25 cellular contexts compared by ENCODE assay signal in genomic region chr4:45954280-45954679, GRCh38.
A peak's percentile ranks its signal among the peaks of the same experiment; 100 is the strongest.
DNase-seq lines count a peak whose midpoint lies in the region; ATAC-seq, FAIRE-seq and TF ChIP-seq lines count a peak whose summit lies in the region.
"Had no signal": no experiment of that assay in that cellular context is flagged by ENCODE, and none has a peak within 500 bp of the region (broad histone marks: within the 10 kb centered on the region; RNA-seq: fewer than 3 reads in every experiment).

No MANE protein-coding gene starts in this region.

- intact Hi-C loops in left lung (cut with DNase I) = no loop called here
- intact Hi-C loops in mucosa of descending colon (cut with DNase I, micrococcal nuclease) = no loop called here
- intact Hi-C loops in HepG2 (cut with micrococcal nuclease; ENCODE audit: unreplicated experiment) = no loop called here

- no peak for TF ChIP-seq CTCF in GM23338 (conservative IDR thresholded peaks at IDR 0.05; ENCODE audit: low read depth in 2 of 2)
- no peak for TF ChIP-seq CTCF in left lung (IDR thresholded peaks at IDR 0.05)
- no peak for TF ChIP-seq CTCF in mucosa of descending colon (IDR thresholded peaks at IDR 0.05)
- TF ChIP-seq CTCF in HepG2 (CRISPR knock-in tag; IDR thresholded peaks at IDR 0.05) = no peak

- peak overlapping the region; percentile 35; the same call in 1 of the 2 replicates for H2AFZ ChIP-seq in GM23338
- H2AFZ ChIP-seq in HepG2 (ENCODE audit: low read length) = no peak overlapping the region

- H3K27me3 ChIP-seq in GM23338 (ENCODE audit: insufficient read depth) (no peaks in the 10 kb centered on the region), left lung (no peaks in the 10 kb centered on the region), HepG2 (ENCODE audit: control insufficient read depth in 1 of 2, insufficient read depth in 2 of 2, low read length in 2 of 2) (no peaks in the 10 kb centered on the region)
- H3K27me3 ChIP-seq: BLaER1 treated with 17β-estradiol and CSF1 and Interleukin-3, amounts not matched to agents 10 nM and 100 nM had no signal

- H3F3A ChIP-seq in GM23338 (replicated peaks; ENCODE audit: low read depth) = no peaks in the 10 kb centered on the region

- FAIRE-seq in HepG2 (lab: Jason Lieb, UNC) = no peak
- FAIRE-seq: A549, GM12878, GM12892, GM18507 had no signal

- no TSS peak for BruUV-seq in HepG2 (replicated peaks; lab: Mats Ljungman, UMichigan)

- H4K20me1 ChIP-seq in GM23338 (replicated peaks; ENCODE audit: insufficient read depth) (no peaks in the 10 kb centered on the region), HepG2 (ENCODE audit: insufficient read depth, low read length) (no peaks in the 10 kb centered on the region)
- H4K20me1 ChIP-seq: BLaER1 treated with 17β-estradiol and CSF1 and Interleukin-3, amounts not matched to agents 10 nM and 100 nM had no signal

- no peaks in the 10 kb centered on the region for H3K27me3 Mint-ChIP-seq in GM23338 (ENCODE audit: insufficient read depth, low read depth, poor library complexity)
- H3K27me3 Mint-ChIP-seq: B cell; CD4-positive, alpha-beta memory T cell; CD4-positive, CD25-positive, alpha-beta regulatory T cell; CD8-positive, alpha-beta memory T cell had no signal

- H3K4me2 ChIP-seq in GM23338 (no peak overlapping the region), HepG2 (ENCODE audit: low read depth, low read length) (no peak overlapping the region)
- H3K4me2 ChIP-seq: A549; BLaER1 treated with 17β-estradiol and CSF1 and Interleukin-3, amounts not matched to agents 10 nM and 100 nM had no signal

- in situ Hi-C loops in HepG2 (cut with HindIII; ENCODE audit: extremely low pct_ligation_motif_present, low pct_unique_long_range_greater_than_20kb) = no loop called here

- ATAC-seq in GM23338 (no peak), left lung (peak; percentile 91), mucosa of descending colon (peak; percentile 49), HepG2 (no peak), GM21786 (IDR thresholded peaks at IDR 0.05; ENCODE audit: unreplicated experiment) (no peak)
- ATAC-seq: A549, GM12878 had no signal

- POLR2A ChIA-PET in HepG2 (lab: Yijun Ruan, JAX) = no interaction called here

- TF ChIP-seq RAD21 in HepG2 (CRISPR knock-in tag; IDR thresholded peaks at IDR 0.05) = no peak

- no peak overlapping the region for H3K9ac ChIP-seq in HepG2 (ENCODE audit: insufficient read depth, low read depth, low read length)
- H3K9ac ChIP-seq: BLaER1 treated with 17β-estradiol and CSF1 and Interleukin-3, amounts not matched to agents 10 nM and 100 nM had no signal

- no peaks in the 10 kb centered on the region for H3K9me3 ChIP-seq in left lung
- no peaks in the 10 kb centered on the region for H3K9me3 ChIP-seq in mucosa of descending colon
- H3K9me3 ChIP-seq in HepG2 (ENCODE audit: low read length) = no peaks in the 10 kb centered on the region
- H3K9me3 ChIP-seq: A549; BLaER1 treated with 17β-estradiol and CSF1 and Interleukin-3, amounts not matched to agents 10 nM and 100 nM had no signal

- no peaks in the 10 kb centered on the region for H3K36me3 Mint-ChIP-seq in GM23338 (ENCODE audit: low read depth)
- H3K36me3 Mint-ChIP-seq: CD4-positive, alpha-beta memory T cell; CD4-positive, CD25-positive, alpha-beta regulatory T cell; CD8-positive, alpha-beta memory T cell had no signal

- H3K27ac Mint-ChIP-seq in GM23338 = no peak overlapping the region
- H3K27ac Mint-ChIP-seq: B cell; CD4-positive, alpha-beta memory T cell; CD4-positive, CD25-positive, alpha-beta regulatory T cell; CD8-positive, alpha-beta memory T cell had no signal

- DNase-seq in GM23338 (ENCODE audit: low spot score) = no peak
- no peak for DNase-seq in left lung
- DNase-seq in mucosa of descending colon = no peak
- no peak for DNase-seq in HepG2 (ENCODE audit: low spot score)
- DNase-seq: AML-193; CD4-positive, alpha-beta memory T cell; CD4-positive, CD25-positive, alpha-beta regulatory T cell; CD8-positive, alpha-beta memory T cell; COR-L47; DMS 273 treated with DMSO at 0.1 percent for 48 hours; DMS153; DMS53; DMS79; DND-41; EL; GDM1 had no signal

- H3K79me2 ChIP-seq in GM23338 (replicated peaks; ENCODE audit: insufficient read depth) = no peaks in the 10 kb centered on the region
- H3K79me2 ChIP-seq in HepG2 (ENCODE audit: insufficient read depth, low read length) = no peaks in the 10 kb centered on the region

- H3K9me3 Mint-ChIP-seq in GM23338 = peaks cover 60% of the 10 kb centered on the region

- H3K36me3 ChIP-seq in GM23338 (ENCODE audit: insufficient read depth) (no peaks in the 10 kb centered on the region), left lung (no peaks in the 10 kb centered on the region), mucosa of descending colon (ENCODE audit: low read depth) (no peaks in the 10 kb centered on the region), HepG2 (replicated peaks in 1 of 2; ENCODE audit: control insufficient read depth in 1 of 2, insufficient read depth in 2 of 2, low read length in 2 of 2) (no peaks in the 10 kb centered on the region)
- H3K36me3 ChIP-seq: BLaER1 treated with 17β-estradiol and CSF1 and Interleukin-3, amounts not matched to agents 10 nM and 100 nM had no signal

- H3K4me3 ChIP-seq in GM23338 (no peak overlapping the region), left lung (no peak overlapping the region), mucosa of descending colon (no peak overlapping the region), HepG2 (replicated peaks in 1 of 3; ENCODE audit: insufficient read depth in 1 of 3, low read depth in 2 of 3, low read length in 3 of 3) (no peak overlapping the region)
- H3K4me3 ChIP-seq: A549; BLaER1 treated with 17β-estradiol and CSF1 and Interleukin-3, amounts not matched to agents 10 nM and 100 nM; GM12878 had no signal

- no peak for TF ChIP-seq POLR2A in HepG2 (IDR thresholded peaks at IDR 0.05; ENCODE audit: insufficient read depth in 1 of 2, low read depth in 2 of 2, low read length in 2 of 2)

- no peaks in the 10 kb centered on the region for H3K9me2 ChIP-seq in GM23338 (ENCODE audit: insufficient read depth)

- H3K4me1 ChIP-seq in GM23338 (ENCODE audit: insufficient read depth) (no peaks in the 10 kb centered on the region), left lung (no peaks in the 10 kb centered on the region), mucosa of descending colon (ENCODE audit: low read depth) (no peaks in the 10 kb centered on the region), HepG2 (ENCODE audit: insufficient read depth, low read length) (no peaks in the 10 kb centered on the region)
- H3K4me1 ChIP-seq: A549; BLaER1 treated with 17β-estradiol and CSF1 and Interleukin-3, amounts not matched to agents 10 nM and 100 nM had no signal

- no peaks in the 10 kb centered on the region for H3K4me1 Mint-ChIP-seq in GM23338
- H3K4me1 Mint-ChIP-seq: B cell; CD4-positive, alpha-beta memory T cell; CD8-positive, alpha-beta memory T cell had no signal

- CTCF ChIA-PET in HepG2 (lab: Yijun Ruan, JAX; ENCODE audit: low intra/inter-chr PET ratio, low total read pairs) = no interaction called here

- H3K4me3 Mint-ChIP-seq in GM23338 = no peak overlapping the region
- H3K4me3 Mint-ChIP-seq: B cell; CD4-positive, alpha-beta memory T cell; CD4-positive, CD25-positive, alpha-beta regulatory T cell; CD8-positive, alpha-beta memory T cell had no signal

- H3K27ac ChIP-seq in GM23338 (ENCODE audit: low read depth) (no peak overlapping the region), left lung (no peak overlapping the region), HepG2 (ENCODE audit: extremely low read length, insufficient read depth, low read length) (no peak overlapping the region)
- H3K27ac ChIP-seq: 22Rv1; A549; BLaER1 treated with 17β-estradiol and CSF1 and Interleukin-3, amounts not matched to agents 10 nM and 100 nM; C4-2B had no signal

- no peak for TF ChIP-seq EP300 in HepG2 (IDR thresholded peaks at IDR 0.05; ENCODE audit: low read depth in 2 of 2, low read length in 2 of 2)
- TF ChIP-seq EP300 in HepG2 (CRISPR knock-in tag; IDR thresholded peaks at IDR 0.05; ENCODE audit: borderline replicate concordance) = no peak

- WGBS in HepG2 (ENCODE audit: low lambda C conversion rate) = 0% methylated on average over 3 of the region's 3 CpGs

TF ChIP-seq in GM23338, 12 proteins besides CTCF, POLR2A, EP300 and RAD21 (continues in another document):
- TF ChIP-seq NANOG (IDR thresholded peaks at IDR 0.05; ENCODE audit: borderline replicate concordance) = no peak

TF ChIP-seq in HepG2, 621 proteins besides CTCF, POLR2A, EP300 and RAD21 (continues in another document):
- TF ChIP-seq MTF2 (CRISPR knock-in tag; IDR thresholded peaks at IDR 0.05; ENCODE audit: borderline replicate concordance) (no peak), KLF15 (CRISPR knock-in tag; IDR thresholded peaks at IDR 0.05; ENCODE audit: borderline replicate concordance) (no peak), CBX5 (CRISPR knock-in tag; IDR thresholded peaks at IDR 0.05; ENCODE audit: borderline replicate concordance) (no peak), PAF1 (CRISPR knock-in tag; IDR thresholded peaks at IDR 0.05) (no peak), FLYWCH1 (CRISPR knock-in tag; IDR thresholded peaks at IDR 0.05) (no peak), SIN3A (IDR thresholded peaks at IDR 0.05; ENCODE audit: borderline replicate concordance, low read depth, low read length) (no peak), TBL1XR1 (IDR thresholded peaks at IDR 0.05; ENCODE audit: borderline replicate concordance, low read length, partially characterized antibody) (no peak), ZIK1 (CRISPR knock-in tag; IDR thresholded peaks at IDR 0.05; ENCODE audit: borderline replicate concordance, low read depth) (no peak), ZNF674 (CRISPR knock-in tag; IDR thresholded peaks at IDR 0.05; ENCODE audit: low read depth) (no peak), RFXAP (CRISPR knock-in tag; IDR thresholded peaks at IDR 0.05; ENCODE audit: borderline replicate concordance) (no peak), AKAP8 (CRISPR knock-in tag; IDR thresholded peaks at IDR 0.05) (no peak), GPBP1L1 (CRISPR knock-in tag; IDR thresholded peaks at IDR 0.05) (no peak)

Comparison
In these comparisons a context has a peak if more than half of its experiments do, and no peak if none do; other contexts are left out.
1. ATAC-seq: peak in left lung (single experiment) and mucosa of descending colon (single experiment); none in GM23338 (single experiment), HepG2 (single experiment) and GM21786 (single experiment).